Comparison of ENCODE assay signal across 9 cellular contexts in genomic region chr10:102113261-102113955, GRCh38. TPM values are rescaled to one million over a fixed set of nuclear protein-coding genes. Genes with fewer than 3 reads are reported as not detected.
DNase-seq lines count a peak whose midpoint lies in the region; ATAC-seq, FAIRE-seq and TF ChIP-seq lines count a peak whose summit lies in the region.
"Had no signal": no experiment of that assay in that cellular context is flagged by ENCODE, and none has a peak within 500 bp of the region (broad histone marks: within the 10 kb centered on the region; RNA-seq: fewer than 3 reads in every experiment).

No MANE protein-coding gene starts in this region.

- TF ChIP-seq EP300 in K562 (IDR thresholded peaks at IDR 0.05; ENCODE audit: low read length), result no peak

- H3K27ac ChIP-seq in left ventricle myocardium inferior (replicated peaks) (peak overlapping the region; percentile 97), K562 (ENCODE audit: extremely low read depth, low read depth, low read length) (peak overlapping the region; percentile 97), mesodermal cell (ENCODE audit: low read depth, low read length, severe bottlenecking) (peak overlapping the region; percentile 83), urinary bladder (ENCODE audit: low read depth) (peak overlapping the region; percentile 19)

- intact Hi-C loops in left ventricle myocardium inferior (cut with micrococcal nuclease) (no loop called here), Right ventricle myocardium superior (cut with DNase I) (no loop called here), K562 (cut with micrococcal nuclease) (loop anchor here (2.0 to 10.0 kb wide), 2 partner anchors 49 to 269 kb away; partner anchors contain the start of genes HPS6 and KCNIP2)

- no peaks in the 10 kb centered on the region for H3K27me3 ChIP-seq in left ventricle myocardium inferior (ENCODE audit: low read depth)
- H3K27me3 ChIP-seq in K562 (ENCODE audit: control insufficient read depth in 2 of 2, insufficient read depth in 2 of 2, low read length in 2 of 2), result no peaks in the 10 kb centered on the region

- WGBS in K562 (ENCODE audit: insufficient coverage, low coverage, missing lambda C conversion rate), result 3% methylated on average over 4 of the region's 7 CpGs
- 45 to 80% methylated on average over 4 to 5 of the region's 7 CpGs for WGBS in mesodermal cell (ENCODE audit: insufficient coverage in 2 of 2), 2 experiments
- WGBS in urinary bladder, result 32% methylated on average over 7 of the region's 7 CpGs

- no peak for TF ChIP-seq POLR2A in K562 (conservative IDR thresholded peaks at IDR 0.05)

- no peaks in the 10 kb centered on the region for H3K9me3 ChIP-seq in left ventricle myocardium inferior (replicated peaks)
- H3K9me3 ChIP-seq in K562 (replicated peaks; ENCODE audit: control insufficient read depth, insufficient read depth, low read depth, low read length), result no peaks in the 10 kb centered on the region
- no peaks in the 10 kb centered on the region for H3K9me3 ChIP-seq in mesodermal cell (ENCODE audit: control insufficient read depth, low read length)

- H3K9ac ChIP-seq in K562 (ENCODE audit: insufficient read depth in 1 of 2, low read depth in 2 of 2, low read length in 2 of 2), result peak overlapping the region; percentile 91 to 94

- no peak for DNase-seq in left ventricle myocardium inferior
- no peak for DNase-seq in Right ventricle myocardium superior
- DNase-seq in K562 (ENCODE audit: extremely low read depth in 1 of 4, low spot score in 3 of 4), result peak in 1 of 4 experiments; percentile 50
- no peak for DNase-seq in dedifferentiated amniotic fluid mesenchymal stem cell (ENCODE audit: extremely low spot score)
- no peak for DNase-seq in NCI-H146 (lab: John Stamatoyannopoulos, UW)
- DNase-seq: T-helper 9 cell had no signal

- POLR2A ChIA-PET in K562 (lab: Yijun Ruan, JAX), result interaction anchor here (4.1 kb wide), 1 partner anchor 11 kb away, joined by 27 read pairs; no protein-coding TSS in a partner anchor

- BruUV-seq in K562 (replicated peaks; lab: Mats Ljungman, UMichigan), result TSS peak; percentile 46

- H3K9me1 ChIP-seq in K562 (ENCODE audit: control insufficient read depth, insufficient read depth, low read length), result peaks cover 3% of the 10 kb centered on the region

- no peak for TF ChIP-seq RAD21 in K562 (CRISPR knock-in tag; conservative IDR thresholded peaks at IDR 0.05 in 1 of 2, IDR thresholded peaks at IDR 0.05 in 1 of 2)

- TF ChIP-seq CTCF in left ventricle myocardium inferior (IDR thresholded peaks at IDR 0.05; ENCODE audit: borderline replicate concordance) (no peak), K562 (IDR thresholded peaks at IDR 0.05 in 2 of 3, conservative IDR thresholded peaks at IDR 0.05 in 1 of 3; ENCODE audit: insufficient read depth in 2 of 3, low read depth in 1 of 3, low read length in 3 of 3) (no peak)

- CTCF ChIA-PET in K562 (lab: Yijun Ruan, JAX; ENCODE audit: low intra/inter-chr PET ratio), result interaction anchor here (0.6 kb wide), 1 partner anchor 273 kb away, joined by 3 read pairs; no protein-coding TSS in a partner anchor

- H4K20me1 ChIP-seq in K562 (replicated peaks; ENCODE audit: control insufficient read depth, insufficient read depth, low read length), result peaks cover 20% of the 10 kb centered on the region

- H3K4me1 ChIP-seq in left ventricle myocardium inferior, result peaks cover 68% of the 10 kb centered on the region
- H3K4me1 ChIP-seq in K562 (replicated peaks in 1 of 2; ENCODE audit: control insufficient read depth in 2 of 2, insufficient read depth in 2 of 2, low read length in 2 of 2), result peaks cover 41% of the 10 kb centered on the region in 2 experiments
- peaks cover 44% of the 10 kb centered on the region for H3K4me1 ChIP-seq in mesodermal cell (ENCODE audit: control insufficient read depth, insufficient read depth, low read length, poor library complexity, severe bottlenecking)
- H3K4me1 ChIP-seq in urinary bladder (ENCODE audit: insufficient read depth), result no peaks in the 10 kb centered on the region

- in situ Hi-C loops in K562 (cut with MboI), result no loop called here

- peaks cover 92% of the 10 kb centered on the region for H3K79me2 ChIP-seq in K562 (ENCODE audit: control insufficient read depth, insufficient read depth, low read length)

- no peak overlapping the region for H2AFZ ChIP-seq in K562 (ENCODE audit: low read depth, low read length)

- ATAC-seq in Right ventricle myocardium superior (ENCODE audit: poor library complexity) (no peak), K562 (peak; percentile 9), GM18861 (IDR thresholded peaks at IDR 0.05; ENCODE audit: unreplicated experiment) (no peak)

- H3K4me3 ChIP-seq in left ventricle myocardium inferior, result peak overlapping the region; percentile 81
- H3K4me3 ChIP-seq in K562, result peak overlapping the region; percentile 94
- H3K4me3 ChIP-seq in mesodermal cell (ENCODE audit: extremely low read depth, insufficient read depth, low read length, poor library complexity, severe bottlenecking), result peak overlapping the region; percentile 78
- peak overlapping the region; percentile 78 for H3K4me3 ChIP-seq in urinary bladder (ENCODE audit: low read depth, low read length)

- peaks cover 34% of the 10 kb centered on the region for H3K36me3 ChIP-seq in left ventricle myocardium inferior
- H3K36me3 ChIP-seq in K562 (ENCODE audit: control insufficient read depth, insufficient read depth, low read length), result peaks cover 49% of the 10 kb centered on the region
- peaks cover 50% of the 10 kb centered on the region for H3K36me3 ChIP-seq in mesodermal cell (ENCODE audit: control insufficient read depth, insufficient read depth, low read length)
- peaks cover 11% of the 10 kb centered on the region for H3K36me3 ChIP-seq in urinary bladder (ENCODE audit: insufficient read depth)

- peak overlapping the region; percentile 96 for H3K4me2 ChIP-seq in K562 (ENCODE audit: insufficient read depth, low read length)

- no peak for FAIRE-seq in K562 (lab: Jason Lieb, UNC)

RNA-seq across cellular contexts. Expression of gene LDB1, which starts 6.8 kb away (rescaled TPM):
- total RNA-seq in left ventricle myocardium inferior, result 52.2 TPM
- 56.2 TPM for total RNA-seq in Right ventricle myocardium superior
- total RNA-seq in K562 (2011; cell fraction: chromatin; rRNA removed; ENCODE audit: low replicate concordance), result 255 and 520 TPM in 2 replicates
- 309 and 317 TPM in 2 replicates for total RNA-seq in K562 (2011; cell fraction: nucleolus; rRNA removed)
- total RNA-seq in K562 (2011; cell fraction: nucleoplasm; rRNA removed), result 210 and 273 TPM in 2 replicates
- total RNA-seq in K562 (2014; rRNA removed), result 73.2 and 86.2 TPM in 2 replicates
- 46.5 and 57.1 TPM in 2 replicates for total RNA-seq in K562 (2014; rRNA removed; fragmentation: Illumina TruSeq; extraction: Trizol)
- 105 and 107 TPM in 2 replicates for total RNA-seq in K562 (2015; rRNA removed; fragmentation: Illumina TruSeq; extraction: Trizol)
- 120 and 136 TPM in 2 replicates for total RNA-seq in K562 (2021)
- 137 and 167 TPM in 2 replicates for polyA plus RNA-seq in K562 (2011; rRNA removed)
- polyA plus RNA-seq in K562 (2011; cell fraction: cytosol; rRNA removed), result 165 and 219 TPM in 2 replicates
- 807 and 1,010 TPM in 2 replicates for polyA plus RNA-seq in K562 (2011; cell fraction: nucleus; rRNA removed)
- 90.4 and 133 TPM in 2 replicates for polyA plus RNA-seq in K562 (2012)
- polyA plus RNA-seq in K562 (2014; fragmentation: Illumina TruSeq; extraction: Trizol), result 133 and 137 TPM in 2 replicates
- polyA plus RNA-seq in K562 (2014; fragmentation: Nextera tagmentation; extraction: Ambion mirVana), result 1 to 10 TPM; 1.9 TPM
- polyA plus RNA-seq in K562 (2014; rRNA removed), result 111 and 117 TPM in 2 replicates
- polyA minus RNA-seq in K562 (2011; rRNA and poly(A)+ RNA removed), result 102 and 187 TPM in 2 replicates
- 80.4 and 97.7 TPM in 2 replicates for polyA minus RNA-seq in K562 (2011; cell fraction: cytosol; rRNA and poly(A)+ RNA removed)
- polyA minus RNA-seq in K562 (2011; cell fraction: nucleus; rRNA and poly(A)+ RNA removed), result 105 and 141 TPM in 2 replicates
- polyA plus RNA-seq in mesodermal cell (2013, experiment 1 of 2), result 112 TPM
- 92.3 TPM for polyA plus RNA-seq in mesodermal cell (2013, experiment 2 of 2)
- 51.8 TPM for total RNA-seq in urinary bladder
- 65.3 TPM for polyA plus RNA-seq in urinary bladder

RNA-seq across cellular contexts. Expression of gene PPRC1, which starts 19.4 kb away (rescaled TPM):
- 12.1 TPM for total RNA-seq in left ventricle myocardium inferior
- total RNA-seq in Right ventricle myocardium superior, result 10.5 TPM
- total RNA-seq in K562 (2011; cell fraction: chromatin; rRNA removed; ENCODE audit: low replicate concordance), result 77.8 and 159 TPM in 2 replicates
- total RNA-seq in K562 (2011; cell fraction: nucleolus; rRNA removed), result 67.4 and 76.5 TPM in 2 replicates
- 77.6 and 87.0 TPM in 2 replicates for total RNA-seq in K562 (2011; cell fraction: nucleoplasm; rRNA removed)
- 11.8 and 16.8 TPM in 2 replicates for total RNA-seq in K562 (2014; rRNA removed)
- 13.4 and 16.2 TPM in 2 replicates for total RNA-seq in K562 (2014; rRNA removed; fragmentation: Illumina TruSeq; extraction: Trizol)
- 16.2 and 17.0 TPM in 2 replicates for total RNA-seq in K562 (2015; rRNA removed; fragmentation: Illumina TruSeq; extraction: Trizol)
- 43.1 and 44.0 TPM in 2 replicates for total RNA-seq in K562 (2021)
- 13.6 and 21.6 TPM in 2 replicates for polyA plus RNA-seq in K562 (2011; rRNA removed)
- 13.9 and 15.5 TPM in 2 replicates for polyA plus RNA-seq in K562 (2011; cell fraction: cytosol; rRNA removed)
- polyA plus RNA-seq in K562 (2011; cell fraction: nucleus; rRNA removed), result 46.7 and 61.2 TPM in 2 replicates
- 19.6 and 31.0 TPM in 2 replicates for polyA plus RNA-seq in K562 (2012)
- 44.0 and 47.1 TPM in 2 replicates for polyA plus RNA-seq in K562 (2014; fragmentation: Illumina TruSeq; extraction: Trizol)
- polyA plus RNA-seq in K562 (2014; fragmentation: Nextera tagmentation; extraction: Ambion mirVana), result 1 to 10 TPM; 8.5 to 9.0 TPM
- polyA plus RNA-seq in K562 (2014; rRNA removed), result 24.1 and 27.4 TPM in 2 replicates
- polyA minus RNA-seq in K562 (2011; rRNA and poly(A)+ RNA removed), result 25.9 and 29.7 TPM in 2 replicates
- 27.4 and 28.0 TPM in 2 replicates for polyA minus RNA-seq in K562 (2011; cell fraction: cytosol; rRNA and poly(A)+ RNA removed)
- polyA minus RNA-seq in K562 (2011; cell fraction: nucleus; rRNA and poly(A)+ RNA removed), result 22.3 and 23.7 TPM in 2 replicates
- polyA plus RNA-seq in mesodermal cell (2013, experiment 1 of 2), result 24.3 TPM
- polyA plus RNA-seq in mesodermal cell (2013, experiment 2 of 2), result 17.7 TPM
- total RNA-seq in urinary bladder, result 12.1 TPM
- polyA plus RNA-seq in urinary bladder, result 20.7 TPM

RNA-seq across cellular contexts. Expression of gene NOLC1, which starts 38.8 kb away (rescaled TPM):
- total RNA-seq in left ventricle myocardium inferior (28.3 TPM), Right ventricle myocardium superior (22.8 TPM), K562 (2014; rRNA removed) (165 TPM in 2 replicates), K562 (2014; rRNA removed; fragmentation: Illumina TruSeq; extraction: Trizol) (134 and 144 TPM in 2 replicates), K562 (2015; rRNA removed; fragmentation: Illumina TruSeq; extraction: Trizol) (130 and 142 TPM in 2 replicates), K562 (2021) (153 and 170 TPM in 2 replicates), urinary bladder (23.6 TPM)
- 57.7 and 71.1 TPM in 2 replicates for total RNA-seq in K562 (2011; cell fraction: chromatin; rRNA removed; ENCODE audit: low replicate concordance)
- 38.7 and 40.0 TPM in 2 replicates for total RNA-seq in K562 (2011; cell fraction: nucleolus; rRNA removed)
- 43.8 and 54.6 TPM in 2 replicates for total RNA-seq in K562 (2011; cell fraction: nucleoplasm; rRNA removed)
- polyA plus RNA-seq in K562 (2011; rRNA removed) (133 and 201 TPM in 2 replicates), K562 (2014; fragmentation: Illumina TruSeq; extraction: Trizol) (262 and 310 TPM in 2 replicates), K562 (2014; fragmentation: Nextera tagmentation; extraction: Ambion mirVana) (100 to 1,000 TPM; 102 to 165 TPM), K562 (2014; rRNA removed) (158 and 169 TPM in 2 replicates), urinary bladder (43.1 TPM)
- 89.5 and 95.0 TPM in 2 replicates for polyA plus RNA-seq in K562 (2011; cell fraction: cytosol; rRNA removed)
- polyA plus RNA-seq in K562 (2011; cell fraction: nucleus; rRNA removed), result 69.8 and 74.0 TPM in 2 replicates
- polyA plus RNA-seq in K562 (2012), result 61.8 and 129 TPM in 2 replicates
- 205 and 242 TPM in 2 replicates for polyA minus RNA-seq in K562 (2011; rRNA and poly(A)+ RNA removed)
- 72.9 and 103 TPM in 2 replicates for polyA minus RNA-seq in K562 (2011; cell fraction: cytosol; rRNA and poly(A)+ RNA removed)
- 13.9 and 24.5 TPM in 2 replicates for polyA minus RNA-seq in K562 (2011; cell fraction: nucleus; rRNA and poly(A)+ RNA removed)
- 70.5 TPM for polyA plus RNA-seq in mesodermal cell (2013, experiment 1 of 2)
- polyA plus RNA-seq in mesodermal cell (2013, experiment 2 of 2), result 72.1 TPM

RNA-seq across cellular contexts. Expression of gene HPS6, which starts 48.3 kb away (rescaled TPM):
- total RNA-seq in left ventricle myocardium inferior (9.3 TPM), Right ventricle myocardium superior (9.5 TPM), K562 (2014; rRNA removed) (12.7 and 17.6 TPM in 2 replicates), K562 (2014; rRNA removed; fragmentation: Illumina TruSeq; extraction: Trizol) (2.3 and 3.8 TPM in 2 replicates), K562 (2015; rRNA removed; fragmentation: Illumina TruSeq; extraction: Trizol) (7.7 and 8.2 TPM in 2 replicates), K562 (2021) (14.0 and 15.1 TPM in 2 replicates), urinary bladder (11.1 TPM)
- 1.9 and 6.9 TPM in 2 replicates for total RNA-seq in K562 (2011; cell fraction: chromatin; rRNA removed; ENCODE audit: low replicate concordance)
- total RNA-seq in K562 (2011; cell fraction: nucleolus; rRNA removed), result 8.7 and 9.2 TPM in 2 replicates
- 2.4 and 3.9 TPM in 2 replicates for total RNA-seq in K562 (2011; cell fraction: nucleoplasm; rRNA removed)
- polyA plus RNA-seq in K562 (2011; rRNA removed) (2.7 and 3.0 TPM in 2 replicates), K562 (2014; fragmentation: Illumina TruSeq; extraction: Trizol) (4.5 and 6.4 TPM in 2 replicates), K562 (2014; fragmentation: Nextera tagmentation; extraction: Ambion mirVana) (under 1 TPM; 0.45 to 0.55 TPM), K562 (2014; rRNA removed) (6.7 and 8.3 TPM in 2 replicates), urinary bladder (18.7 TPM)
- polyA plus RNA-seq in K562 (2011; cell fraction: cytosol; rRNA removed), result 3.3 and 9.2 TPM in 2 replicates
- polyA plus RNA-seq in K562 (2011; cell fraction: nucleus; rRNA removed), result 2.3 and 3.7 TPM in 2 replicates
- 7.3 and 7.7 TPM in 2 replicates for polyA plus RNA-seq in K562 (2012)
- polyA minus RNA-seq in K562 (2011; rRNA and poly(A)+ RNA removed), result 2.8 and 4.2 TPM in 2 replicates
- 5.6 and 6.1 TPM in 2 replicates for polyA minus RNA-seq in K562 (2011; cell fraction: cytosol; rRNA and poly(A)+ RNA removed)
- 6.1 and 8.1 TPM in 2 replicates for polyA minus RNA-seq in K562 (2011; cell fraction: nucleus; rRNA and poly(A)+ RNA removed)
- 13.6 TPM for polyA plus RNA-seq in mesodermal cell (2013, experiment 1 of 2)
- polyA plus RNA-seq in mesodermal cell (2013, experiment 2 of 2), result 10.6 TPM

RNA-seq across cellular contexts. Expression of gene ARMH3, which starts 57.4 kb away (rescaled TPM):
- total RNA-seq in left ventricle myocardium inferior (58.9 TPM), Right ventricle myocardium superior (55.1 TPM), K562 (2014; rRNA removed) (0.53 TPM in 1 of 2 replicates, not detected in the other), K562 (2014; rRNA removed; fragmentation: Illumina TruSeq; extraction: Trizol) (not detected in 2 replicates), K562 (2015; rRNA removed; fragmentation: Illumina TruSeq; extraction: Trizol) (0.29 and 0.49 TPM in 2 replicates), K562 (2021) (0.73 and 0.89 TPM in 2 replicates), urinary bladder (13.4 TPM)
- total RNA-seq in K562 (2011; cell fraction: chromatin; rRNA removed; ENCODE audit: low replicate concordance), result not detected in 2 replicates
- total RNA-seq in K562 (2011; cell fraction: nucleolus; rRNA removed), result 0.83 and 1.1 TPM in 2 replicates
- not detected in 2 replicates for total RNA-seq in K562 (2011; cell fraction: nucleoplasm; rRNA removed)
- polyA plus RNA-seq in K562 (2011; rRNA removed) (not detected in 2 replicates), K562 (2014; fragmentation: Illumina TruSeq; extraction: Trizol) (not detected in 2 replicates), K562 (2014; fragmentation: Nextera tagmentation; extraction: Ambion mirVana) (not detected), K562 (2014; rRNA removed) (not detected in 2 replicates), urinary bladder (23.0 TPM)
- polyA plus RNA-seq in K562 (2011; cell fraction: cytosol; rRNA removed), result not detected in 2 replicates
- 0.61 and 0.83 TPM in 2 replicates for polyA plus RNA-seq in K562 (2011; cell fraction: nucleus; rRNA removed)
- 0.40 TPM in 1 of 2 replicates, not detected in the other for polyA plus RNA-seq in K562 (2012)
- polyA minus RNA-seq in K562 (2011; rRNA and poly(A)+ RNA removed), result not detected in 2 replicates
- not detected in 2 replicates for polyA minus RNA-seq in K562 (2011; cell fraction: cytosol; rRNA and poly(A)+ RNA removed)
- 0.54 and 1.7 TPM in 2 replicates for polyA minus RNA-seq in K562 (2011; cell fraction: nucleus; rRNA and poly(A)+ RNA removed)
- polyA plus RNA-seq in mesodermal cell (2013, experiment 1 of 2), result 11.8 TPM
- polyA plus RNA-seq in mesodermal cell (2013, experiment 2 of 2), result 10.6 TPM

Comparison
In these comparisons a context has a peak if more than half of its experiments do, and no peak if none do; other contexts are left out.
1. H3K27ac ChIP-seq: peak in every context shown above with its lines; median percentile 97 in left ventricle myocardium inferior; 97 in K562; 83 in mesodermal cell; 19 in urinary bladder.